9 cellular contexts compared by ENCODE assay signal in the genomic region with DNA sequence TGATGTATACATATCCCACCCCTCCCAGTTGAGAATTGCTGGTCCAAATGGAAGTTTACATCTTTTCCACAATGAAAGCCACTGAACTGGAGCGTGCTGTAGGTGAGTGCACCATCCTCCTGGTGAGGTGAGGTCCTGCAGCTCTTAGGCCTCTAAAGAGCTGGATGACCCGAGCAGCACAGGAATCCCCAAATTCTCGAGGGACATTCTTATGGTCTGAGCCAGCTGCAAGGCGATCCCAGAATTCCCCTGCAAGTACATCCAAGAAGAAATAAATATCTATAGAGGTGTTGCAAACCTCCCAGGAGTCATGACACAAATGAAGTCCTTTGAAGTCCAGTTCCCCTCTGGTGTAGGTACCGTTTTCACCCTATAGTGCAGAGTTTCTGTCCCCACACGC. TPM values are rescaled to one million over a fixed set of nuclear protein-coding genes. Genes with fewer than 3 reads are reported as not detected.
"Had no signal": no experiment of that assay in that cellular context is flagged by ENCODE, and none has a peak within 500 bp of the region (broad histone marks: within the 10 kb centered on the region; RNA-seq: fewer than 3 reads in every experiment).

No MANE protein-coding gene starts in this region.

- H3K4me3 ChIP-seq: GM23248, K562 had no signal

- H3K9me3 Mint-ChIP-seq: H9 had no signal

- H2AFZ ChIP-seq: GM23248 had no signal

- H3K4me3 Mint-ChIP-seq: H9 had no signal

- H3K27ac ChIP-seq: GM23248, HL-60 had no signal

- DNase-seq: GM23248, GOT3, H9, HCEC 1CT, IMR-90 had no signal

- H3K9ac ChIP-seq: GM23248 had no signal

RNA-seq across cellular contexts. Expression of a gene that starts 24.0 kb away (rescaled TPM):
- total RNA-seq: GM23248, HepG2, HT1080, IMR-90, K562 had no signal
- polyA plus RNA-seq: GM23248, HepG2, IMR-90, K562 had no signal
